Comparison of ENCODE assay signal across 31 cellular contexts in the genomic region with DNA sequence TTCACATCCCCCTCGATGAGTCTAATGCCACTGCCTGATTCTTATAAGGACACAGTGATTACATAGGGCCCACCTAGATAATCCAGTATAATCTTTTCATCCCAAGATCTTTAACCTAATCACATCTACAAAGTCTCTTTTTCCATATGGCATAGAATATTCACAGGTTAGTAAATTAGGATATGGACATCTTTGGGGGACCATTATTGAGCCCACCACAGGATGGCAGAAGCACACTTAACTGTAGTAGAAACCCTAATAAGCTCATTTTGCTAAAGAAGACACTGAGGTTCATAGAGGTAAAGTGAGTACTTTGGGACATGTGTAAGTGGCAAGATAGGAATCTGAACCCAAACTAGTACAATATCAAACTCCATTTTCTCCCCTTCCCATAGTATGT.
"Had no signal": no experiment of that assay in that cellular context is flagged by ENCODE, and none has a peak within 500 bp of the region (broad histone marks: within the 10 kb centered on the region; RNA-seq: fewer than 3 reads in every experiment).

No MANE protein-coding gene starts in this region.

- H3K9ac ChIP-seq: KMS-11 had no signal

- H3K36me3 ChIP-seq: adrenal gland, cardiac muscle cell, colonic mucosa had no signal

- H3K9me3 Mint-ChIP-seq: activated naive CD4-positive, alpha-beta T cell treated with anti-CD3 and anti-CD28 coated beads for 36 hours; activated T-helper 1 cell treated with anti-CD3 and anti-CD28 coated beads, Interleukin-12 subunit alpha, Interleukin-12 subunit beta, Interleukin-2, Interleukin-4 antibody, amounts not matched to agents 30 ng/mL and 10 ng/mL and 1 ng/mL, durations not matched to agents 14 hours and 24 hours and 36 hours had no signal

- H3K27ac Mint-ChIP-seq: activated CD4-positive, alpha-beta memory T cell treated with anti-CD3 and anti-CD28 coated beads for 36 hours; activated naive CD4-positive, alpha-beta T cell treated with anti-CD3 and anti-CD28 coated beads for 36 hours; activated naive CD4-positive, alpha-beta T cell treated with anti-CD3 and anti-CD28 coated beads, Interleukin-2, amount 50 U/mL, for 72 hours; activated T-helper 1 cell treated with anti-CD3 and anti-CD28 coated beads, Interleukin-12 subunit alpha, Interleukin-12 subunit beta, Interleukin-2, Interleukin-4 antibody, amounts not matched to agents 30 ng/mL and 10 ng/mL and 1 ng/mL, durations not matched to agents 14 hours and 24 hours and 36 hours had no signal

- H3K27ac ChIP-seq: adrenal gland, cardiac muscle cell, colonic mucosa, KMS-11, PC-9, RWPE1 had no signal

- H3K4me3 ChIP-seq: adrenal gland, cardiac muscle cell, colonic mucosa, PC-9 had no signal

- H3K4me1 ChIP-seq: adrenal gland, colonic mucosa had no signal

- DNase-seq: activated CD4-positive, alpha-beta memory T cell treated with anti-CD3 and anti-CD28 coated beads for 36 hours; activated CD4-positive, alpha-beta T cell treated with anti-CD3 and anti-CD28 coated beads for 4 hours; activated CD4-positive, alpha-beta T cell treated with anti-CD3 and anti-CD28 coated beads, Interleukin-2, amount 50 U/mL, for 1 hour; activated CD8-positive, alpha-beta memory T cell treated with anti-CD3 and anti-CD28 coated beads, Interleukin-2, amount 50 U/mL, for 4 hours; activated gamma-delta T cell treated with Interleukin-2 at 50 U/mL for 16 hours; activated naive CD4-positive, alpha-beta T cell treated with anti-CD3 and anti-CD28 coated beads for 36 hours; activated T-cell treated with anti-CD3 and anti-CD28 coated beads for 4 hours; activated T-cell treated with anti-CD3 and anti-CD28 coated beads, Interleukin-2, amount 50 U/mL, for 4 hours; adrenal gland; colonic mucosa; MM.1S; MV-4-11; NCI-H1092; NCI-H1436 treated with DMSO at 0.1 percent for 48 hours; NCI-H1694 treated with DMSO at 0.1 percent for 48 hours; NCI-H2029; NCI-H2107; NCI-H510A; NCI-H69; PC-9; SIG-M5; SW 1271; T-helper 1 cell; T-helper 2 cell; T-helper 9 cell had no signal

- H3K4me1 Mint-ChIP-seq: central memory CD8-positive, alpha-beta T cell had no signal

- H3K36me3 Mint-ChIP-seq: activated CD4-positive, alpha-beta memory T cell treated with anti-CD3 and anti-CD28 coated beads for 36 hours had no signal

- H3K9me3 ChIP-seq: adrenal gland, colonic mucosa had no signal

- H3K4me3 Mint-ChIP-seq: activated CD4-positive, alpha-beta memory T cell treated with anti-CD3 and anti-CD28 coated beads for 36 hours; activated naive CD4-positive, alpha-beta T cell treated with anti-CD3 and anti-CD28 coated beads for 36 hours; activated T-cell treated with anti-CD3 and anti-CD28 coated beads, Interleukin-2, amount 50 U/mL, for 4 hours; activated T-helper 1 cell treated with anti-CD3 and anti-CD28 coated beads, Interleukin-12 subunit alpha, Interleukin-12 subunit beta, Interleukin-2, Interleukin-4 antibody, amounts not matched to agents 30 ng/mL and 10 ng/mL and 1 ng/mL, durations not matched to agents 14 hours and 24 hours and 36 hours; central memory CD8-positive, alpha-beta T cell had no signal

- H3K27me3 ChIP-seq: adrenal gland, cardiac muscle cell, colonic mucosa had no signal

- H3K27me3 Mint-ChIP-seq: activated CD4-positive, alpha-beta memory T cell treated with anti-CD3 and anti-CD28 coated beads for 36 hours had no signal
